ENCODE assay signal across 18 cellular contexts in genomic region chr1:3905266-3905952, GRCh38. TPM values are rescaled to one million over a fixed set of nuclear protein-coding genes. Genes with fewer than 3 reads are reported as not detected.
DNase-seq lines count a peak whose midpoint lies in the region; ATAC-seq, FAIRE-seq and TF ChIP-seq lines count a peak whose summit lies in the region.
"Had no signal": no experiment of that assay in that cellular context is flagged by ENCODE, and none has a peak within 500 bp of the region (broad histone marks: within the 10 kb centered on the region; RNA-seq: fewer than 3 reads in every experiment).

No MANE protein-coding gene starts in this region.

- no peak overlapping the region for H3K27ac ChIP-seq in RWPE2 (ENCODE audit: poor library complexity, severe bottlenecking)
- no peak overlapping the region for H3K27ac ChIP-seq in neural progenitor cell
- H3K27ac ChIP-seq: RWPE1 had no signal

- intact Hi-C loops in CD14-positive monocyte (cut with micrococcal nuclease), result loop anchor here in 1 of 2 donors (10.0 kb wide), 2 partner anchors 131 to 281 kb away; partner anchors contain the start of genes SMIM1 and TPRG1L

- H3K36me3 ChIP-seq in RWPE2 (ENCODE audit: low read depth) (no peaks in the 10 kb centered on the region), neural progenitor cell (no peaks in the 10 kb centered on the region)

- H3K4me1 Mint-ChIP-seq in CD14-positive monocyte, result peaks cover 28% of the 10 kb centered on the region
- H3K4me1 Mint-ChIP-seq in neural progenitor cell, result peaks cover 58% of the 10 kb centered on the region

- H3K27ac Mint-ChIP-seq in CD14-positive monocyte (no peak overlapping the region), neural progenitor cell (peak overlapping the region; percentile 72)
- H3K27ac Mint-ChIP-seq: HFFc6 had no signal

- H3K9ac ChIP-seq in neural progenitor cell, result no peak overlapping the region

- no peaks in the 10 kb centered on the region for H3K4me1 ChIP-seq in RWPE2 (ENCODE audit: insufficient read depth, poor library complexity, severe bottlenecking)
- H3K4me1 ChIP-seq in neural progenitor cell, result peaks cover 13% of the 10 kb centered on the region

- H3K79me2 ChIP-seq in neural progenitor cell (ENCODE audit: low read depth), result no peaks in the 10 kb centered on the region

- FAIRE-seq in GM19239 (lab: Jason Lieb, UNC), result no peak
- FAIRE-seq: H54, K562 had no signal

- H3K9me3 Mint-ChIP-seq in CD14-positive monocyte (no peaks in the 10 kb centered on the region), neural progenitor cell (peaks cover 1% of the 10 kb centered on the region)
- H3K9me3 Mint-ChIP-seq: HFFc6 had no signal

- H3K27me3 ChIP-seq in RWPE2 (ENCODE audit: insufficient read depth, poor library complexity, severe bottlenecking) (no peaks in the 10 kb centered on the region), neural progenitor cell (no peaks in the 10 kb centered on the region)

- H3K36me3 Mint-ChIP-seq in CD14-positive monocyte (peaks cover 5% of the 10 kb centered on the region in 2 donors), neural progenitor cell (no peaks in the 10 kb centered on the region)

- H3K27me3 Mint-ChIP-seq in CD14-positive monocyte (ENCODE audit: low read depth in 3 of 3), result peaks cover 12 to 21% (median 14%) of the 10 kb centered on the region in 3 donors
- peaks cover 21% of the 10 kb centered on the region for H3K27me3 Mint-ChIP-seq in neural progenitor cell (ENCODE audit: insufficient read depth, low read depth)

- H2AFZ ChIP-seq in neural progenitor cell (replicated peaks), result no peak overlapping the region

- no peaks in the 10 kb centered on the region for H4K20me1 ChIP-seq in neural progenitor cell (ENCODE audit: low read depth)

- ATAC-seq in RWPE2 (ENCODE audit: low read depth), result no peak
- ATAC-seq in HG03521 (IDR thresholded peaks at IDR 0.05; ENCODE audit: unreplicated experiment), result no peak
- ATAC-seq in GM18858 (IDR thresholded peaks at IDR 0.05; ENCODE audit: unreplicated experiment), result no peak
- ATAC-seq: PC-3 had no signal

- H3K4me3 ChIP-seq in RWPE2 (ENCODE audit: severe bottlenecking) (no peak overlapping the region), neural progenitor cell (no peak overlapping the region)
- H3K4me3 ChIP-seq: K562 had no signal

- H3K9me3 ChIP-seq in RWPE2 (ENCODE audit: severe bottlenecking), result no peaks in the 10 kb centered on the region
- no peaks in the 10 kb centered on the region for H3K9me3 ChIP-seq in neural progenitor cell (ENCODE audit: low read depth)

- no peak overlapping the region for H3K4me3 Mint-ChIP-seq in CD14-positive monocyte
- H3K4me3 Mint-ChIP-seq in neural progenitor cell, result no peak overlapping the region
- H3K4me3 Mint-ChIP-seq: HFFc6 had no signal

- peaks cover 4% of the 10 kb centered on the region for H3F3A ChIP-seq in neural progenitor cell (ENCODE audit: low read depth)

- DNase-seq in activated effector memory CD4-positive, alpha-beta T cell treated with anti-CD3 and anti-CD28 coated beads, Interleukin-2, amount 50 U/mL, for 16 hours, result peak; percentile 36
- DNase-seq in activated effector memory CD4-positive, alpha-beta T cell treated with Interleukin-2 at 50 U/mL for 16 hours, result no peak
- DNase-seq in CD14-positive monocyte (ENCODE audit: low spot score) (peak; percentile 17), RWPE2 (ENCODE audit: low spot score) (peak; percentile 40), neural progenitor cell (ENCODE audit: low spot score) (no peak), GM19239 (ENCODE audit: insufficient read length, low spot score) (no peak)
- DNase-seq: C1 segment of cervical spinal cord, HFFc6, NCI-H1048, NCI-H1436 treated with DMSO at 0.1 percent for 48 hours, NCI-H2081, NCI-H748 treated with DMSO at 0.1 percent for 48 hours, PC-3 had no signal

- H3K4me2 ChIP-seq in neural progenitor cell, result no peak overlapping the region

- TF ChIP-seq CTCF in CD14-positive monocyte (IDR thresholded peaks at IDR 0.05) (no peak), RWPE2 (IDR thresholded peaks at IDR 0.05; ENCODE audit: poor library complexity, severe bottlenecking) (no peak), neural progenitor cell (IDR thresholded peaks at IDR 0.05) (no peak)

RNA-seq across cellular contexts. Expression of gene C1orf174, which starts 5.3 kb away (rescaled TPM):
- polyA plus RNA-seq in CD14-positive monocyte, result 10 to 100 TPM; 19.1 to 21.3 TPM
- 31.3 and 36.5 TPM in 2 replicates for total RNA-seq in neural progenitor cell (ENCODE audit: low replicate concordance)

RNA-seq across cellular contexts. Expression of gene DFFB, which starts 48.1 kb away (rescaled TPM):
- 1 to 10 TPM; 5.9 to 6.6 TPM for polyA plus RNA-seq in CD14-positive monocyte
- total RNA-seq in neural progenitor cell (ENCODE audit: low replicate concordance), result 4.8 and 9.0 TPM in 2 replicates

RNA-seq across cellular contexts. Expression of gene CEP104, which starts 48.4 kb away (rescaled TPM):
- polyA plus RNA-seq in CD14-positive monocyte, result 10 to 100 TPM in 1 of 2 donors, 1 to 10 TPM in 1; 8.3 to 13.0 TPM
- 12.9 and 13.2 TPM in 2 replicates for total RNA-seq in neural progenitor cell (ENCODE audit: low replicate concordance)

Comparison
In these comparisons a context has a peak if more than half of its experiments do, and no peak if none do; other contexts are left out.
1. DNase-seq: peak in activated effector memory CD4-positive, alpha-beta T cell treated with anti-CD3 and anti-CD28 coated beads, Interleukin-2, amount 50 U/mL, for 16 hours (single experiment), CD14-positive monocyte (single experiment) and RWPE2 (single experiment); none in activated effector memory CD4-positive, alpha-beta T cell treated with Interleukin-2 at 50 U/mL for 16 hours (single experiment), neural progenitor cell (single experiment) and GM19239 (single experiment).